In genomic region chr11:17883946-17884345, GRCh38 we compare ENCODE assay signal across 33 cellular contexts.
"Had no signal": no experiment of that assay in that cellular context is flagged by ENCODE, and none has a peak within 500 bp of the region (broad histone marks: within the 10 kb centered on the region; RNA-seq: fewer than 3 reads in every experiment).

No MANE protein-coding gene starts in this region.

- H3K27ac ChIP-seq: ascending aorta, breast epithelium, cardiac muscle cell, colonic mucosa, epithelial cell of prostate, esophagus squamous epithelium, gastroesophageal sphincter, WERI-Rb-1 had no signal

- H3K9me3 Mint-ChIP-seq: activated CD4-positive, alpha-beta memory T cell treated with anti-CD3 and anti-CD28 coated beads for 36 hours; activated CD4-positive, alpha-beta T cell treated with anti-CD3 and anti-CD28 coated beads, Interleukin-2, amount 10 ng/mL, durations not matched to agents 24 days and 14 days; activated naive CD4-positive, alpha-beta T cell treated with anti-CD3 and anti-CD28 coated beads for 36 hours; activated naive CD4-positive, alpha-beta T cell treated with anti-CD3 and anti-CD28 coated beads, Interleukin-2, amount 50 U/mL, for 72 hours; activated naive CD8-positive, alpha-beta T cell treated with anti-CD3 and anti-CD28 coated beads, Interleukin-2, amount 10 ng/mL, durations not matched to agents 7 days and 5 days; activated T-helper 1 cell treated with anti-CD3 and anti-CD28 coated beads, Interleukin-12 subunit alpha, Interleukin-12 subunit beta, Interleukin-2, Interleukin-4 antibody, amounts not matched to agents 30 ng/mL and 10 ng/mL and 1 ng/mL, durations not matched to agents 14 hours and 24 hours and 36 hours; activated T-helper 2 cell treated with anti-CD3 and anti-CD28 coated beads, Interferon-gamma antibody, Interleukin-2, Interleukin-4, amounts not matched to agents 10 μg/mL and 5 μg/mL and 100 μg/mL, durations not matched to agents 14 hours and 24 hours and 36 hours; brain; T-helper 2 cell treated with Interferon-gamma antibody and Interleukin-4, amounts not matched to agents 5 μg/mL and 100 μg/mL, for 36 hours had no signal

- H3K27ac Mint-ChIP-seq: activated CD4-positive, alpha-beta memory T cell treated with anti-CD3 and anti-CD28 coated beads for 36 hours; activated CD4-positive, alpha-beta T cell treated with anti-CD3 and anti-CD28 coated beads for 36 hours; activated CD4-positive, alpha-beta T cell treated with anti-CD3 and anti-CD28 coated beads, Interleukin-2, amount 10 ng/mL, durations not matched to agents 24 days and 14 days; activated CD8-positive, alpha-beta memory T cell treated with anti-CD3 and anti-CD28 coated beads, Interleukin-2, amount 10 ng/mL, durations not matched to agents 7 days and 5 days; activated CD8-positive, alpha-beta T cell treated with anti-CD3 and anti-CD28 coated beads, Interleukin-2, amount 10 ng/mL, durations not matched to agents 7 days and 5 days; activated naive CD4-positive, alpha-beta T cell treated with anti-CD3 and anti-CD28 coated beads for 36 hours; activated naive CD8-positive, alpha-beta T cell treated with anti-CD3 and anti-CD28 coated beads, Interleukin-2, amount 10 ng/mL, durations not matched to agents 7 days and 5 days; activated T-helper 1 cell treated with anti-CD3 and anti-CD28 coated beads, Interleukin-12 subunit alpha, Interleukin-12 subunit beta, Interleukin-2, Interleukin-4 antibody, amounts not matched to agents 30 ng/mL and 10 ng/mL and 1 ng/mL, durations not matched to agents 14 hours and 24 hours and 36 hours; activated T-helper 2 cell treated with anti-CD3 and anti-CD28 coated beads, Interferon-gamma antibody, Interleukin-2, Interleukin-4, amounts not matched to agents 10 μg/mL and 5 μg/mL and 100 μg/mL, durations not matched to agents 14 hours and 24 hours and 36 hours; brain; T-helper 17 cell; T-helper 2 cell treated with Interferon-gamma antibody and Interleukin-4, amounts not matched to agents 5 μg/mL and 100 μg/mL, for 36 hours had no signal

- H3K36me3 Mint-ChIP-seq: activated CD4-positive, alpha-beta memory T cell treated with anti-CD3 and anti-CD28 coated beads for 36 hours; activated CD8-positive, alpha-beta memory T cell treated with anti-CD3 and anti-CD28 coated beads, Interleukin-2, amount 10 ng/mL, durations not matched to agents 7 days and 5 days; activated naive CD4-positive, alpha-beta T cell treated with anti-CD3 and anti-CD28 coated beads, Interleukin-2, amount 50 U/mL, for 72 hours; activated naive CD8-positive, alpha-beta T cell treated with anti-CD3 and anti-CD28 coated beads, Interleukin-2, amount 10 ng/mL, durations not matched to agents 7 days and 5 days; brain had no signal

- H3K4me3 ChIP-seq: ascending aorta, breast epithelium, cardiac muscle cell, colonic mucosa, esophagus squamous epithelium, gastroesophageal sphincter had no signal

- H3K36me3 ChIP-seq: ascending aorta, breast epithelium, cardiac muscle cell, colonic mucosa, esophagus squamous epithelium, gastroesophageal sphincter had no signal

- H3K4me1 Mint-ChIP-seq: activated CD4-positive, alpha-beta T cell treated with anti-CD3 and anti-CD28 coated beads for 36 hours; activated CD4-positive, alpha-beta T cell treated with anti-CD3 and anti-CD28 coated beads, Interleukin-2, amount 10 ng/mL, durations not matched to agents 24 days and 14 days; activated CD8-positive, alpha-beta memory T cell treated with anti-CD3 and anti-CD28 coated beads, Interleukin-2, amount 10 ng/mL, durations not matched to agents 7 days and 5 days; activated naive CD8-positive, alpha-beta T cell treated with anti-CD3 and anti-CD28 coated beads, Interleukin-2, amount 10 ng/mL, durations not matched to agents 7 days and 5 days had no signal

- H3K27me3 ChIP-seq: ascending aorta, breast epithelium, cardiac muscle cell, colonic mucosa, esophagus squamous epithelium, gastroesophageal sphincter had no signal

- H3K4me3 Mint-ChIP-seq: activated CD4-positive, alpha-beta memory T cell treated with anti-CD3 and anti-CD28 coated beads for 36 hours; activated CD4-positive, alpha-beta T cell treated with anti-CD3 and anti-CD28 coated beads for 36 hours; activated CD4-positive, alpha-beta T cell treated with anti-CD3 and anti-CD28 coated beads, Interleukin-2, amount 10 ng/mL, durations not matched to agents 24 days and 14 days; activated CD8-positive, alpha-beta memory T cell treated with anti-CD3 and anti-CD28 coated beads, Interleukin-2, amount 10 ng/mL, durations not matched to agents 7 days and 5 days; activated CD8-positive, alpha-beta T cell treated with anti-CD3 and anti-CD28 coated beads, Interleukin-2, amount 10 ng/mL, durations not matched to agents 7 days and 5 days; activated naive CD4-positive, alpha-beta T cell treated with anti-CD3 and anti-CD28 coated beads for 36 hours; activated naive CD8-positive, alpha-beta T cell treated with anti-CD3 and anti-CD28 coated beads, Interleukin-2, amount 10 ng/mL, durations not matched to agents 7 days and 5 days; activated T-helper 1 cell treated with anti-CD3 and anti-CD28 coated beads, Interleukin-12 subunit alpha, Interleukin-12 subunit beta, Interleukin-2, Interleukin-4 antibody, amounts not matched to agents 30 ng/mL and 10 ng/mL and 1 ng/mL, durations not matched to agents 14 hours and 24 hours and 36 hours; brain; T-helper 17 cell; T-helper 2 cell treated with Interferon-gamma antibody and Interleukin-4, amounts not matched to agents 5 μg/mL and 100 μg/mL, for 36 hours had no signal

- H3K27me3 Mint-ChIP-seq: activated CD4-positive, alpha-beta memory T cell treated with anti-CD3 and anti-CD28 coated beads for 36 hours; activated CD4-positive, alpha-beta T cell treated with anti-CD3 and anti-CD28 coated beads for 36 hours; activated CD4-positive, alpha-beta T cell treated with anti-CD3 and anti-CD28 coated beads, Interleukin-2, amount 10 ng/mL, durations not matched to agents 24 days and 14 days; activated CD8-positive, alpha-beta memory T cell treated with anti-CD3 and anti-CD28 coated beads, Interleukin-2, amount 10 ng/mL, durations not matched to agents 7 days and 5 days; activated naive CD8-positive, alpha-beta T cell treated with anti-CD3 and anti-CD28 coated beads, Interleukin-2, amount 10 ng/mL, durations not matched to agents 7 days and 5 days; brain; T-helper 17 cell had no signal

- ATAC-seq: activated CD4-positive, alpha-beta T cell treated with anti-CD3 and anti-CD28 coated beads for 36 hours; activated CD8-positive, alpha-beta memory T cell treated with anti-CD3 and anti-CD28 coated beads, Interleukin-2, amount 10 ng/mL, durations not matched to agents 7 days and 5 days; activated CD8-positive, alpha-beta T cell treated with anti-CD3 and anti-CD28 coated beads, Interleukin-2, amount 10 ng/mL, durations not matched to agents 7 days and 5 days; activated naive CD4-positive, alpha-beta T cell treated with anti-CD3 and anti-CD28 coated beads, Interleukin-2, amount 50 U/mL, for 72 hours; gastroesophageal sphincter; T-helper 17 cell had no signal

- H3K9me3 ChIP-seq: ascending aorta, breast epithelium, colonic mucosa, esophagus squamous epithelium, gastroesophageal sphincter had no signal

- H3K4me1 ChIP-seq: ascending aorta, breast epithelium, colonic mucosa, esophagus squamous epithelium, gastroesophageal sphincter had no signal

- DNase-seq: activated CD4-positive, alpha-beta memory T cell treated with anti-CD3 and anti-CD28 coated beads for 36 hours; activated CD4-positive, alpha-beta T cell treated with anti-CD3 and anti-CD28 coated beads for 36 hours; activated CD4-positive, alpha-beta T cell treated with anti-CD3 and anti-CD28 coated beads, Interleukin-2, amount 10 ng/mL, durations not matched to agents 24 days and 14 days; activated CD4-positive, CD25-positive, alpha-beta regulatory T cell; activated CD4-positive, CD25-positive, alpha-beta regulatory T cell treated with anti-CD3 and anti-CD28 coated beads, Interleukin-2, amount 50 U/mL, for 72 hours; activated CD8-positive, alpha-beta memory T cell treated with anti-CD3 and anti-CD28 coated beads, Interleukin-2, amount 10 ng/mL, durations not matched to agents 7 days and 5 days; activated CD8-positive, alpha-beta memory T cell treated with anti-CD3 and anti-CD28 coated beads, Interleukin-2, amount 50 U/mL, for 4 hours; activated CD8-positive, alpha-beta T cell treated with anti-CD3 and anti-CD28 coated beads, Interleukin-2, amount 10 ng/mL, durations not matched to agents 7 days and 5 days; activated effector memory CD4-positive, alpha-beta T cell treated with anti-CD3 and anti-CD28 coated beads, Interleukin-2, amount 50 U/mL, for 16 hours; activated naive CD4-positive, alpha-beta T cell treated with anti-CD3 and anti-CD28 coated beads for 36 hours; activated naive CD8-positive, alpha-beta T cell treated with anti-CD3 and anti-CD28 coated beads, Interleukin-2, amount 10 ng/mL, durations not matched to agents 7 days and 5 days; activated T-cell treated with anti-CD3 and anti-CD28 coated beads, Interleukin-2, amount 50 U/mL, for 1 hour; activated T-cell treated with anti-CD3 and anti-CD28 coated beads, Interleukin-2, amount 50 U/mL, for 48 hours; central memory CD4-positive, alpha-beta T cell; cerebellar nuclear complex; colonic mucosa; effector CD8-positive, alpha-beta T cell; esophagus squamous epithelium; foreskin melanocyte; T-helper 1 cell; T-helper 17 cell; T1000; WERI-Rb-1 had no signal
